ENCODE assay signal across 20 cellular contexts in the genomic region with DNA sequence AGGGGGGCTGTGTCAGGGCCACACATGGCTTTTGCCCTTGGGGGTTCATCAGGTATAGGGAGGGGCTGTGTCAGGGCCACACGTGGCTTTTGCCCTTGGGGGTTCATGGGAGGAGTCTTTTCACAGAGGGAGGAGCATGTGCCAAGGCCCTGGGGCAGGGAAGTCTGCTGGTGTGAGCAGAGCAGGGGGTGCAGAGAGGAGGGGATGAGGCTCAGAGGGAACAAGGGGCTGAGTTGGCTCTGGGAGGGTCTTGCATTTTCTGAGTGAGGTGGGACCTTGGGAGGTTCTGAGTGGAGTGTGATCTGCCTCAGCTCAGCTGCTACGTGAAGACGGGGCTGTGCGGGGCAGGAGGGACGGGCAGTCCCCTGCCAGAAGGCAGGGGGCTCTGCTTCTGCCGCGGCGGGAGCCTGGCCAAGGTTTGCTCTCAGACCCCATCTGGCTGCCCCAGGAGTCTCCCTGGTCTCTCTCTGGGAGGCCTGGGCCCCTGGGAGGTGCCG. TPM values are rescaled to one million over a fixed set of nuclear protein-coding genes. Genes with fewer than 3 reads are reported as not detected.
DNase-seq lines count a peak whose midpoint lies in the region; ATAC-seq, FAIRE-seq and TF ChIP-seq lines count a peak whose summit lies in the region.
"Had no signal": no experiment of that assay in that cellular context is flagged by ENCODE, and none has a peak within 500 bp of the region (broad histone marks: within the 10 kb centered on the region; RNA-seq: fewer than 3 reads in every experiment).

No MANE protein-coding gene starts in this region.

- TF ChIP-seq CTCF in HepG2 (CRISPR knock-in tag; IDR thresholded peaks at IDR 0.05), result no peak
- TF ChIP-seq CTCF in D721Med (IDR thresholded peaks at IDR 0.05; ENCODE audit: insufficient read depth, missing control alignments), result no peak

- CTCF ChIA-PET in HepG2 (lab: Yijun Ruan, JAX; ENCODE audit: low intra/inter-chr PET ratio, low total read pairs), result interaction anchor here (2.0 to 3.7 kb wide), 2 partner anchors 14 to 75 kb away, joined by 13 to 33 read pairs; a partner anchor contains a TSS

- H3K36me3 Mint-ChIP-seq in activated CD4-positive, alpha-beta T cell treated with anti-CD3 and anti-CD28 coated beads, Interleukin-2, amount 10 ng/mL, durations not matched to agents 24 days and 14 days (ENCODE audit: low read depth), result no peaks in the 10 kb centered on the region
- H3K36me3 Mint-ChIP-seq in activated T-helper 1 cell treated with anti-CD3 and anti-CD28 coated beads, Interleukin-12 subunit alpha, Interleukin-12 subunit beta, Interleukin-2, Interleukin-4 antibody, amounts not matched to agents 30 ng/mL and 10 ng/mL and 1 ng/mL, durations not matched to agents 14 hours and 24 hours and 36 hours (ENCODE audit: low read depth), result no peaks in the 10 kb centered on the region

- peak overlapping the region; percentile 87 for H3K4me2 ChIP-seq in HepG2 (ENCODE audit: low read depth, low read length)

- H3K4me3 Mint-ChIP-seq in activated CD4-positive, alpha-beta T cell treated with anti-CD3 and anti-CD28 coated beads, Interleukin-2, amount 10 ng/mL, durations not matched to agents 24 days and 14 days, result no peak overlapping the region
- H3K4me3 Mint-ChIP-seq in activated T-helper 1 cell treated with anti-CD3 and anti-CD28 coated beads, Interleukin-12 subunit alpha, Interleukin-12 subunit beta, Interleukin-2, Interleukin-4 antibody, amounts not matched to agents 30 ng/mL and 10 ng/mL and 1 ng/mL, durations not matched to agents 14 hours and 24 hours and 36 hours, result no peak overlapping the region
- H3K4me3 Mint-ChIP-seq: CD4-positive, alpha-beta T cell; effector memory CD8-positive, alpha-beta T cell had no signal

- no peaks in the 10 kb centered on the region for H3K36me3 ChIP-seq in HepG2 (replicated peaks in 1 of 2; ENCODE audit: control insufficient read depth in 1 of 2, insufficient read depth in 2 of 2, low read length in 2 of 2)
- H3K36me3 ChIP-seq: breast epithelium, ovary had no signal

- no peaks in the 10 kb centered on the region for H3K79me2 ChIP-seq in HepG2 (ENCODE audit: insufficient read depth, low read length)

- H3K9me3 ChIP-seq in HepG2 (ENCODE audit: low read length), result no peaks in the 10 kb centered on the region
- H3K9me3 ChIP-seq: breast epithelium, ovary had no signal

- TF ChIP-seq RAD21 in HepG2 (CRISPR knock-in tag; IDR thresholded peaks at IDR 0.05), result no peak

- TF ChIP-seq POLR2A in HepG2 (IDR thresholded peaks at IDR 0.05; ENCODE audit: insufficient read depth in 1 of 2, low read depth in 2 of 2, low read length in 2 of 2), result no peak

- H3K4me3 ChIP-seq in HepG2 (replicated peaks in 1 of 3; ENCODE audit: insufficient read depth in 1 of 3, low read depth in 2 of 3, low read length in 3 of 3), result peak overlapping the region; percentile 40 to 69 (median 42); a peak in 5 of 6 replicates
- no peak overlapping the region for H3K4me3 ChIP-seq in skin epidermis
- H3K4me3 ChIP-seq: breast epithelium, ovary had no signal

- no peak overlapping the region for H2AFZ ChIP-seq in HepG2 (ENCODE audit: low read length)

- peaks cover 91% of the 10 kb centered on the region for H3K4me1 ChIP-seq in HepG2 (ENCODE audit: insufficient read depth, low read length)
- H3K4me1 ChIP-seq: breast epithelium, foreskin keratinocyte had no signal

- peak overlapping the region; percentile 83 for H3K27ac Mint-ChIP-seq in activated CD4-positive, alpha-beta T cell treated with anti-CD3 and anti-CD28 coated beads, Interleukin-2, amount 10 ng/mL, durations not matched to agents 24 days and 14 days
- peak overlapping the region; percentile 52 for H3K27ac Mint-ChIP-seq in activated T-helper 1 cell treated with anti-CD3 and anti-CD28 coated beads, Interleukin-12 subunit alpha, Interleukin-12 subunit beta, Interleukin-2, Interleukin-4 antibody, amounts not matched to agents 30 ng/mL and 10 ng/mL and 1 ng/mL, durations not matched to agents 14 hours and 24 hours and 36 hours
- H3K27ac Mint-ChIP-seq: CD4-positive, alpha-beta T cell; effector memory CD8-positive, alpha-beta T cell had no signal

- peaks cover 5% of the 10 kb centered on the region for H3K27me3 Mint-ChIP-seq in activated CD4-positive, alpha-beta T cell treated with anti-CD3 and anti-CD28 coated beads, Interleukin-2, amount 10 ng/mL, durations not matched to agents 24 days and 14 days
- peaks cover 2% of the 10 kb centered on the region for H3K27me3 Mint-ChIP-seq in activated T-helper 1 cell treated with anti-CD3 and anti-CD28 coated beads, Interleukin-12 subunit alpha, Interleukin-12 subunit beta, Interleukin-2, Interleukin-4 antibody, amounts not matched to agents 30 ng/mL and 10 ng/mL and 1 ng/mL, durations not matched to agents 14 hours and 24 hours and 36 hours (ENCODE audit: insufficient read depth)

- H4K20me1 ChIP-seq in HepG2 (ENCODE audit: insufficient read depth, low read length), result no peaks in the 10 kb centered on the region

- FAIRE-seq in HepG2 (lab: Jason Lieb, UNC) (no peak), D721Med (lab: Jason Lieb, UNC) (no peak)
- FAIRE-seq: A204.1 had no signal

- no peak for ATAC-seq in HepG2
- ATAC-seq: effector memory CD8-positive, alpha-beta T cell; foreskin keratinocyte had no signal

- H3K27ac ChIP-seq in HepG2 (ENCODE audit: extremely low read length, insufficient read depth, low read length) (peak overlapping the region; percentile 77), skin epidermis (peak overlapping the region in 17 of 21 experiments; percentile 5 to 85 (median 57))
- H3K27ac ChIP-seq: foreskin keratinocyte, ovary had no signal

- H3K9ac ChIP-seq in HepG2 (ENCODE audit: insufficient read depth, low read depth, low read length), result peak overlapping the region; percentile 72

- H3K9me3 Mint-ChIP-seq in activated CD4-positive, alpha-beta T cell treated with anti-CD3 and anti-CD28 coated beads, Interleukin-2, amount 10 ng/mL, durations not matched to agents 24 days and 14 days, result no peaks in the 10 kb centered on the region
- H3K9me3 Mint-ChIP-seq in activated T-helper 1 cell treated with anti-CD3 and anti-CD28 coated beads, Interleukin-12 subunit alpha, Interleukin-12 subunit beta, Interleukin-2, Interleukin-4 antibody, amounts not matched to agents 30 ng/mL and 10 ng/mL and 1 ng/mL, durations not matched to agents 14 hours and 24 hours and 36 hours, result no peaks in the 10 kb centered on the region
- H3K9me3 Mint-ChIP-seq: CD4-positive, alpha-beta T cell; effector memory CD8-positive, alpha-beta T cell had no signal

- BruUV-seq in HepG2 (replicated peaks; lab: Mats Ljungman, UMichigan), result no TSS peak

- WGBS in HepG2 (ENCODE audit: low lambda C conversion rate), result 34% methylated on average over 5 of the region's 9 CpGs

- no peaks in the 10 kb centered on the region; a peak in 1 of 5 replicates for H3K27me3 ChIP-seq in HepG2 (ENCODE audit: control insufficient read depth in 1 of 2, insufficient read depth in 2 of 2, low read length in 2 of 2)

- DNase-seq in activated CD4-positive, alpha-beta T cell treated with anti-CD3 and anti-CD28 coated beads, Interleukin-2, amount 10 ng/mL, durations not matched to agents 24 days and 14 days, result no peak
- no peak for DNase-seq in activated CD4-positive, alpha-beta T cell treated with anti-CD3 and anti-CD28 coated beads for 1 hour
- no peak for DNase-seq in activated T-helper 1 cell treated with anti-CD3 and anti-CD28 coated beads, Interleukin-12 subunit alpha, Interleukin-12 subunit beta, Interleukin-2, Interleukin-4 antibody, amounts not matched to agents 30 ng/mL and 10 ng/mL and 1 ng/mL, durations not matched to agents 14 hours and 24 hours and 36 hours (ENCODE audit: low spot score)
- DNase-seq in HepG2 (ENCODE audit: low spot score), result no peak
- no peak for DNase-seq in T1000 (lab: John Stamatoyannopoulos, UW)
- no peak for DNase-seq in D721Med (ENCODE audit: insufficient read length, low spot score)
- DNase-seq in midbrain (lab: John Stamatoyannopoulos, UW), result no peak
- DNase-seq: activated gamma-delta T cell treated with Interleukin-2 at 50 U/mL for 16 hours; CD4-positive, alpha-beta T cell; effector memory CD8-positive, alpha-beta T cell; foreskin keratinocyte; NCI-H1105; NK-92 treated with Interleukin-12 subunit alpha and Interleukin-12 subunit beta, amount 100 ng/mL, for 24 hours; ovary; substantia nigra had no signal

- peaks cover 25% of the 10 kb centered on the region for H3K4me1 Mint-ChIP-seq in activated CD4-positive, alpha-beta T cell treated with anti-CD3 and anti-CD28 coated beads, Interleukin-2, amount 10 ng/mL, durations not matched to agents 24 days and 14 days
- H3K4me1 Mint-ChIP-seq in activated T-helper 1 cell treated with anti-CD3 and anti-CD28 coated beads, Interleukin-12 subunit alpha, Interleukin-12 subunit beta, Interleukin-2, Interleukin-4 antibody, amounts not matched to agents 30 ng/mL and 10 ng/mL and 1 ng/mL, durations not matched to agents 14 hours and 24 hours and 36 hours (ENCODE audit: low read depth), result peaks cover 16% of the 10 kb centered on the region

- POLR2A ChIA-PET in HepG2 (lab: Yijun Ruan, JAX), result interaction anchor here (1.1 to 9.4 kb wide), 6 partner anchors 6 to 348 kb away, joined by 3 to 252 read pairs (median 19); a partner anchor contains a TSS

- in situ Hi-C loops in HepG2 (cut with HindIII; ENCODE audit: extremely low pct_ligation_motif_present, low pct_unique_long_range_greater_than_20kb), result loop anchor here (5.0 kb wide), 1 partner anchor 78 kb away; a partner anchor contains a TSS

- intact Hi-C loops in activated CD4-positive, alpha-beta T cell treated with anti-CD3 and anti-CD28 coated beads, Interleukin-2, amount 10 ng/mL, durations not matched to agents 24 days and 14 days (cut with micrococcal nuclease), result no loop called here
- intact Hi-C loops in activated T-helper 1 cell treated with anti-CD3 and anti-CD28 coated beads, Interleukin-12 subunit alpha, Interleukin-12 subunit beta, Interleukin-2, Interleukin-4 antibody, amounts not matched to agents 30 ng/mL and 10 ng/mL and 1 ng/mL, durations not matched to agents 14 hours and 24 hours and 36 hours (cut with micrococcal nuclease), result loop anchor here (5.0 kb wide), 1 partner anchor 268 kb away; no protein-coding TSS in a partner anchor
- intact Hi-C loops in HepG2 (cut with micrococcal nuclease; ENCODE audit: unreplicated experiment), result loop anchor here (2.0 kb wide), 1 partner anchor 13 kb away; no protein-coding TSS in a partner anchor

- TF ChIP-seq EP300 in HepG2 (IDR thresholded peaks at IDR 0.05; ENCODE audit: low read depth in 2 of 2, low read length in 2 of 2) (no peak), HepG2 (CRISPR knock-in tag; IDR thresholded peaks at IDR 0.05; ENCODE audit: borderline replicate concordance) (no peak)

RNA-seq across cellular contexts. Expression of a gene that starts 6.0 kb away (rescaled TPM):
- 0.84 and 0.92 TPM in 2 replicates for total RNA-seq in activated CD4-positive, alpha-beta T cell treated with anti-CD3 and anti-CD28 coated beads, Interleukin-2, amount 10 ng/mL, durations not matched to agents 24 days and 14 days
- total RNA-seq in activated T-helper 1 cell treated with anti-CD3 and anti-CD28 coated beads, Interleukin-12 subunit alpha, Interleukin-12 subunit beta, Interleukin-2, Interleukin-4 antibody, amounts not matched to agents 30 ng/mL and 10 ng/mL and 1 ng/mL, durations not matched to agents 14 hours and 24 hours and 36 hours, result 1.3 TPM in 2 replicates
- 1.3 and 1.9 TPM in 2 replicates for total RNA-seq in HepG2 (2016; rRNA removed; fragmentation: Illumina TruSeq; extraction: Trizol)
- 1.1 and 1.6 TPM in 2 replicates for total RNA-seq in HepG2 (2016; cell fraction: cytosol; rRNA removed; fragmentation: Illumina TruSeq; extraction: Trizol; ENCODE audit: low read depth)
- total RNA-seq in HepG2 (2016; cell fraction: insoluble cytoplasmic fraction; rRNA removed; fragmentation: Illumina TruSeq; extraction: Trizol), result 0.94 and 1.8 TPM in 2 replicates
- 2.7 and 3.0 TPM in 2 replicates for total RNA-seq in HepG2 (2016; cell fraction: membrane; rRNA removed; fragmentation: Illumina TruSeq; extraction: Trizol)
- 1.4 and 2.1 TPM in 2 replicates for total RNA-seq in HepG2 (2016; cell fraction: nucleus; rRNA removed; fragmentation: Illumina TruSeq; extraction: Trizol)
- polyA plus RNA-seq in HepG2 (2011; rRNA removed), result 1.6 and 2.0 TPM in 2 replicates
- polyA plus RNA-seq in HepG2 (2011; cell fraction: cytosol; rRNA removed), result 1.1 and 2.3 TPM in 2 replicates
- 8.4 and 10.3 TPM in 2 replicates for polyA plus RNA-seq in HepG2 (2011; cell fraction: nucleus; rRNA removed)
- 2.4 and 3.1 TPM in 2 replicates for polyA plus RNA-seq in HepG2 (2012)
- 1.8 and 1.9 TPM in 2 replicates for polyA plus RNA-seq in HepG2 (2016; cell fraction: cytosol; fragmentation: Illumina TruSeq; extraction: Trizol; ENCODE audit: low read depth)
- 7.2 and 8.4 TPM in 2 replicates for polyA plus RNA-seq in HepG2 (2016; cell fraction: insoluble cytoplasmic fraction; fragmentation: Illumina TruSeq; extraction: Trizol; ENCODE audit: low read depth)
- 3.3 and 4.0 TPM in 2 replicates for polyA plus RNA-seq in HepG2 (2016; cell fraction: membrane; fragmentation: Illumina TruSeq; extraction: Trizol; ENCODE audit: low read depth)
- 9.0 and 10.0 TPM in 2 replicates for polyA plus RNA-seq in HepG2 (2016; cell fraction: nucleus; fragmentation: Illumina TruSeq; extraction: Trizol; ENCODE audit: insufficient read depth, low read depth)
- polyA minus RNA-seq in HepG2 (2011; rRNA and poly(A)+ RNA removed; ENCODE audit: low replicate concordance), result 0.28 and 1.8 TPM in 2 replicates
- 1.9 and 4.0 TPM in 2 replicates for polyA minus RNA-seq in HepG2 (2011; cell fraction: cytosol; rRNA and poly(A)+ RNA removed)
- 0.77 and 0.87 TPM in 2 replicates for polyA minus RNA-seq in HepG2 (2011; cell fraction: nucleus; rRNA and poly(A)+ RNA removed)
- total RNA-seq: activated CD8-positive, alpha-beta memory T cell treated with anti-CD3 and anti-CD28 coated beads for 36 hours; CD4-positive, alpha-beta T cell; foreskin keratinocyte; mononuclear cell had no signal

RNA-seq across cellular contexts. Expression of a gene that starts 7.6 kb away (rescaled TPM):
- total RNA-seq in activated CD4-positive, alpha-beta T cell treated with anti-CD3 and anti-CD28 coated beads, Interleukin-2, amount 10 ng/mL, durations not matched to agents 24 days and 14 days, result 35.4 and 36.8 TPM in 2 replicates
- total RNA-seq in activated T-helper 1 cell treated with anti-CD3 and anti-CD28 coated beads, Interleukin-12 subunit alpha, Interleukin-12 subunit beta, Interleukin-2, Interleukin-4 antibody, amounts not matched to agents 30 ng/mL and 10 ng/mL and 1 ng/mL, durations not matched to agents 14 hours and 24 hours and 36 hours, result 33.8 TPM in 2 replicates
- total RNA-seq in HepG2 (2016; rRNA removed; fragmentation: Illumina TruSeq; extraction: Trizol), result 25.9 and 33.7 TPM in 2 replicates
- total RNA-seq in HepG2 (2016; cell fraction: cytosol; rRNA removed; fragmentation: Illumina TruSeq; extraction: Trizol; ENCODE audit: low read depth), result 58.0 and 75.2 TPM in 2 replicates
- total RNA-seq in HepG2 (2016; cell fraction: insoluble cytoplasmic fraction; rRNA removed; fragmentation: Illumina TruSeq; extraction: Trizol), result 25.2 and 31.6 TPM in 2 replicates
- 54.3 and 70.5 TPM in 2 replicates for total RNA-seq in HepG2 (2016; cell fraction: membrane; rRNA removed; fragmentation: Illumina TruSeq; extraction: Trizol)
- 19.6 and 25.2 TPM in 2 replicates for total RNA-seq in HepG2 (2016; cell fraction: nucleus; rRNA removed; fragmentation: Illumina TruSeq; extraction: Trizol)
- 28.1 and 36.8 TPM in 2 replicates for polyA plus RNA-seq in HepG2 (2011; rRNA removed)
- polyA plus RNA-seq in HepG2 (2011; cell fraction: cytosol; rRNA removed), result 22.9 and 25.9 TPM in 2 replicates
- 101 and 106 TPM in 2 replicates for polyA plus RNA-seq in HepG2 (2011; cell fraction: nucleus; rRNA removed)
- 70.9 and 75.4 TPM in 2 replicates for polyA plus RNA-seq in HepG2 (2012)
- polyA plus RNA-seq in HepG2 (2016; cell fraction: cytosol; fragmentation: Illumina TruSeq; extraction: Trizol; ENCODE audit: low read depth), result 308 and 317 TPM in 2 replicates
- 54.5 and 74.5 TPM in 2 replicates for polyA plus RNA-seq in HepG2 (2016; cell fraction: insoluble cytoplasmic fraction; fragmentation: Illumina TruSeq; extraction: Trizol; ENCODE audit: low read depth)
- polyA plus RNA-seq in HepG2 (2016; cell fraction: membrane; fragmentation: Illumina TruSeq; extraction: Trizol; ENCODE audit: low read depth), result 232 and 236 TPM in 2 replicates
- polyA plus RNA-seq in HepG2 (2016; cell fraction: nucleus; fragmentation: Illumina TruSeq; extraction: Trizol; ENCODE audit: insufficient read depth, low read depth), result 80.5 and 83.8 TPM in 2 replicates
- 42.1 and 65.5 TPM in 2 replicates for polyA minus RNA-seq in HepG2 (2011; rRNA and poly(A)+ RNA removed; ENCODE audit: low replicate concordance)
- polyA minus RNA-seq in HepG2 (2011; cell fraction: cytosol; rRNA and poly(A)+ RNA removed), result 21.6 and 27.5 TPM in 2 replicates
- 32.7 and 36.6 TPM in 2 replicates for polyA minus RNA-seq in HepG2 (2011; cell fraction: nucleus; rRNA and poly(A)+ RNA removed)

RNA-seq across cellular contexts. Expression of a gene that starts 19.5 kb away (rescaled TPM):
- total RNA-seq in activated CD4-positive, alpha-beta T cell treated with anti-CD3 and anti-CD28 coated beads, Interleukin-2, amount 10 ng/mL, durations not matched to agents 24 days and 14 days, result 5.5 and 6.8 TPM in 2 replicates
- total RNA-seq in activated T-helper 1 cell treated with anti-CD3 and anti-CD28 coated beads, Interleukin-12 subunit alpha, Interleukin-12 subunit beta, Interleukin-2, Interleukin-4 antibody, amounts not matched to agents 30 ng/mL and 10 ng/mL and 1 ng/mL, durations not matched to agents 14 hours and 24 hours and 36 hours, result 5.4 and 6.1 TPM in 2 replicates
- 36.8 and 80.0 TPM in 2 replicates for total RNA-seq in HepG2 (2016; rRNA removed; fragmentation: Illumina TruSeq; extraction: Trizol)
- total RNA-seq in HepG2 (2016; cell fraction: cytosol; rRNA removed; fragmentation: Illumina TruSeq; extraction: Trizol; ENCODE audit: low read depth), result 48.6 and 61.3 TPM in 2 replicates
- total RNA-seq in HepG2 (2016; cell fraction: insoluble cytoplasmic fraction; rRNA removed; fragmentation: Illumina TruSeq; extraction: Trizol), result 39.0 and 80.0 TPM in 2 replicates
- total RNA-seq in HepG2 (2016; cell fraction: membrane; rRNA removed; fragmentation: Illumina TruSeq; extraction: Trizol), result 57.5 and 77.5 TPM in 2 replicates
- total RNA-seq in HepG2 (2016; cell fraction: nucleus; rRNA removed; fragmentation: Illumina TruSeq; extraction: Trizol), result 68.2 and 72.7 TPM in 2 replicates
- 22.1 and 27.2 TPM in 2 replicates for polyA plus RNA-seq in HepG2 (2011; rRNA removed)
- polyA plus RNA-seq in HepG2 (2011; cell fraction: cytosol; rRNA removed), result 22.8 and 58.2 TPM in 2 replicates
- polyA plus RNA-seq in HepG2 (2011; cell fraction: nucleus; rRNA removed), result 143 and 193 TPM in 2 replicates
- 13.4 and 16.2 TPM in 2 replicates for polyA plus RNA-seq in HepG2 (2012)
- polyA plus RNA-seq in HepG2 (2016; cell fraction: cytosol; fragmentation: Illumina TruSeq; extraction: Trizol; ENCODE audit: low read depth), result 59.0 and 74.0 TPM in 2 replicates
- polyA plus RNA-seq in HepG2 (2016; cell fraction: insoluble cytoplasmic fraction; fragmentation: Illumina TruSeq; extraction: Trizol; ENCODE audit: low read depth), result 48.7 and 49.5 TPM in 2 replicates
- polyA plus RNA-seq in HepG2 (2016; cell fraction: membrane; fragmentation: Illumina TruSeq; extraction: Trizol; ENCODE audit: low read depth), result 58.9 and 64.4 TPM in 2 replicates
- 152 and 164 TPM in 2 replicates for polyA plus RNA-seq in HepG2 (2016; cell fraction: nucleus; fragmentation: Illumina TruSeq; extraction: Trizol; ENCODE audit: insufficient read depth, low read depth)
- polyA minus RNA-seq in HepG2 (2011; rRNA and poly(A)+ RNA removed; ENCODE audit: low replicate concordance), result 1.8 and 19.7 TPM in 2 replicates
- 15.0 and 21.9 TPM in 2 replicates for polyA minus RNA-seq in HepG2 (2011; cell fraction: cytosol; rRNA and poly(A)+ RNA removed)
- polyA minus RNA-seq in HepG2 (2011; cell fraction: nucleus; rRNA and poly(A)+ RNA removed), result 21.8 and 31.2 TPM in 2 replicates

RNA-seq across cellular contexts. Expression of a gene that starts 23.9 kb away (rescaled TPM):
- 50.0 TPM in 2 replicates for total RNA-seq in activated CD4-positive, alpha-beta T cell treated with anti-CD3 and anti-CD28 coated beads, Interleukin-2, amount 10 ng/mL, durations not matched to agents 24 days and 14 days
- 54.7 and 55.9 TPM in 2 replicates for total RNA-seq in activated T-helper 1 cell treated with anti-CD3 and anti-CD28 coated beads, Interleukin-12 subunit alpha, Interleukin-12 subunit beta, Interleukin-2, Interleukin-4 antibody, amounts not matched to agents 30 ng/mL and 10 ng/mL and 1 ng/mL, durations not matched to agents 14 hours and 24 hours and 36 hours
- total RNA-seq in HepG2 (2016; rRNA removed; fragmentation: Illumina TruSeq; extraction: Trizol), result 10.2 and 10.7 TPM in 2 replicates
- 8.3 and 13.6 TPM in 2 replicates for total RNA-seq in HepG2 (2016; cell fraction: cytosol; rRNA removed; fragmentation: Illumina TruSeq; extraction: Trizol; ENCODE audit: low read depth)
- 9.9 and 10.3 TPM in 2 replicates for total RNA-seq in HepG2 (2016; cell fraction: insoluble cytoplasmic fraction; rRNA removed; fragmentation: Illumina TruSeq; extraction: Trizol)
- 24.1 and 24.7 TPM in 2 replicates for total RNA-seq in HepG2 (2016; cell fraction: membrane; rRNA removed; fragmentation: Illumina TruSeq; extraction: Trizol)
- total RNA-seq in HepG2 (2016; cell fraction: nucleus; rRNA removed; fragmentation: Illumina TruSeq; extraction: Trizol), result 7.0 and 7.6 TPM in 2 replicates
- 11.9 and 14.7 TPM in 2 replicates for polyA plus RNA-seq in HepG2 (2011; rRNA removed)
- 11.7 and 19.3 TPM in 2 replicates for polyA plus RNA-seq in HepG2 (2011; cell fraction: cytosol; rRNA removed)
- polyA plus RNA-seq in HepG2 (2011; cell fraction: nucleus; rRNA removed), result 12.6 and 13.6 TPM in 2 replicates
- 4.4 and 6.8 TPM in 2 replicates for polyA plus RNA-seq in HepG2 (2012)
- polyA plus RNA-seq in HepG2 (2016; cell fraction: cytosol; fragmentation: Illumina TruSeq; extraction: Trizol; ENCODE audit: low read depth), result 18.0 and 22.1 TPM in 2 replicates
- 14.2 and 16.6 TPM in 2 replicates for polyA plus RNA-seq in HepG2 (2016; cell fraction: insoluble cytoplasmic fraction; fragmentation: Illumina TruSeq; extraction: Trizol; ENCODE audit: low read depth)
- 25.0 and 29.7 TPM in 2 replicates for polyA plus RNA-seq in HepG2 (2016; cell fraction: membrane; fragmentation: Illumina TruSeq; extraction: Trizol; ENCODE audit: low read depth)
- polyA plus RNA-seq in HepG2 (2016; cell fraction: nucleus; fragmentation: Illumina TruSeq; extraction: Trizol; ENCODE audit: insufficient read depth, low read depth), result 9.7 and 10.6 TPM in 2 replicates
- polyA minus RNA-seq in HepG2 (2011; rRNA and poly(A)+ RNA removed; ENCODE audit: low replicate concordance), result 15.8 and 18.5 TPM in 2 replicates
- polyA minus RNA-seq in HepG2 (2011; cell fraction: cytosol; rRNA and poly(A)+ RNA removed), result 8.1 and 9.1 TPM in 2 replicates
- 4.5 and 5.5 TPM in 2 replicates for polyA minus RNA-seq in HepG2 (2011; cell fraction: nucleus; rRNA and poly(A)+ RNA removed)

RNA-seq across cellular contexts. Expression of a gene that starts 24.4 kb away (rescaled TPM):
- total RNA-seq in activated CD4-positive, alpha-beta T cell treated with anti-CD3 and anti-CD28 coated beads, Interleukin-2, amount 10 ng/mL, durations not matched to agents 24 days and 14 days, result 0.23 and 0.28 TPM in 2 replicates
- total RNA-seq in activated T-helper 1 cell treated with anti-CD3 and anti-CD28 coated beads, Interleukin-12 subunit alpha, Interleukin-12 subunit beta, Interleukin-2, Interleukin-4 antibody, amounts not matched to agents 30 ng/mL and 10 ng/mL and 1 ng/mL, durations not matched to agents 14 hours and 24 hours and 36 hours, result 0.16 and 0.20 TPM in 2 replicates
- total RNA-seq in HepG2 (2016; rRNA removed; fragmentation: Illumina TruSeq; extraction: Trizol), result 0.27 and 0.35 TPM in 2 replicates
- total RNA-seq in HepG2 (2016; cell fraction: cytosol; rRNA removed; fragmentation: Illumina TruSeq; extraction: Trizol; ENCODE audit: low read depth), result not detected in 2 replicates
- 0.16 and 0.56 TPM in 2 replicates for total RNA-seq in HepG2 (2016; cell fraction: insoluble cytoplasmic fraction; rRNA removed; fragmentation: Illumina TruSeq; extraction: Trizol)
- 0.12 and 0.14 TPM in 2 replicates for total RNA-seq in HepG2 (2016; cell fraction: membrane; rRNA removed; fragmentation: Illumina TruSeq; extraction: Trizol)
- 0.25 and 0.28 TPM in 2 replicates for total RNA-seq in HepG2 (2016; cell fraction: nucleus; rRNA removed; fragmentation: Illumina TruSeq; extraction: Trizol)
- polyA plus RNA-seq in HepG2 (2011; rRNA removed), result 0.71 and 0.77 TPM in 2 replicates
- polyA plus RNA-seq in HepG2 (2011; cell fraction: cytosol; rRNA removed), result 0.37 and 0.86 TPM in 2 replicates
- 0.99 and 1.1 TPM in 2 replicates for polyA plus RNA-seq in HepG2 (2011; cell fraction: nucleus; rRNA removed)
- 0.28 and 0.56 TPM in 2 replicates for polyA plus RNA-seq in HepG2 (2012)
- not detected in 2 replicates for polyA plus RNA-seq in HepG2 (2016; cell fraction: cytosol; fragmentation: Illumina TruSeq; extraction: Trizol; ENCODE audit: low read depth)
- polyA plus RNA-seq in HepG2 (2016; cell fraction: insoluble cytoplasmic fraction; fragmentation: Illumina TruSeq; extraction: Trizol; ENCODE audit: low read depth), result 0.32 and 0.40 TPM in 2 replicates
- polyA plus RNA-seq in HepG2 (2016; cell fraction: membrane; fragmentation: Illumina TruSeq; extraction: Trizol; ENCODE audit: low read depth), result 0.08 TPM in 1 of 2 replicates, not detected in the other
- 0.33 and 0.61 TPM in 2 replicates for polyA plus RNA-seq in HepG2 (2016; cell fraction: nucleus; fragmentation: Illumina TruSeq; extraction: Trizol; ENCODE audit: insufficient read depth, low read depth)
- polyA minus RNA-seq in HepG2 (2011; rRNA and poly(A)+ RNA removed; ENCODE audit: low replicate concordance), result 0.14 and 3.0 TPM in 2 replicates
- 0.59 and 0.62 TPM in 2 replicates for polyA minus RNA-seq in HepG2 (2011; cell fraction: cytosol; rRNA and poly(A)+ RNA removed)
- 0.13 and 0.25 TPM in 2 replicates for polyA minus RNA-seq in HepG2 (2011; cell fraction: nucleus; rRNA and poly(A)+ RNA removed)

Comparison
In these comparisons a context has a peak if more than half of its experiments do, and no peak if none do; other contexts are left out.
1. H3K4me3 ChIP-seq: peak in HepG2 (3 of 3); none in skin epidermis (0 of 7).